ENCODE assay signal across 12 cellular contexts in the genomic region with DNA sequence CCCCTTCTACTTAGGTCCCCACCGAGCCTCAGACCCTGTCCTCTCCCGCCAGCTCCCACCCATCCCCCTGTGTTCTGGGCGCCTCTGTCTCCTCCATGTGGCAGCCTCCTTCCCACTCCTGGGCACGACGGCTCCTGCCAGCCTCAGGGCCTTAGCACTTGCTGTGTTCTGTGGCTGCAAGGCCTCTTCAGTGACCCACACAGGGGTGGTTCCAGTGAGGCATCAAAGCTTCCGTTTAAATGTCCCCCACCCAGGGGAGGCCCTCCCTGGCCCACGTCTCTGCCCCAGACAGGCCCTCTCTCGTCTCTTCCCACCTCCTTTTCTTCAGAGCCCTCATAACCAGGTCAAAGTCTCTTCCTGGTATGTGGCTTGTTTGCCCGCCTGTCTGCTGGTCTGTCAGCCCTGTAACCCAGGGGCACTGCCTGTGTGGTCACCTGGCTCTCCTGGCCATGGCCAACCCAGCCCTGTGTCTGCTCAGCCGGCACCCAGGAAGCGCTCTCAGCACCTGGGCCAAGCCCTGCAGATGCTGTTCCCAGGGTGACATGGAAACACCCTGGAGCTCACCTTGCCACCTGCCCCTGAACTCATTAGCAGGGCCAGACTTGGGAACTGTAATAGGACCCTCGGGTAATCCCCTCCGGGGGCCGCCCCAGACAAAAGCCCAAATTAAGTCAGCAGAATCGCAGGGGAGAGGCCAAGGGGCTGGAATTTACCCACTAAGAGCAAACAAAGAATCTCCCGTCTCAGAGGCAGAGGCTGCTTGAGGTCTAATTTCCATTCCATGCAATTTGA. TPM values are rescaled to one million over a fixed set of nuclear protein-coding genes. Genes with fewer than 3 reads are reported as not detected.
DNase-seq lines count a peak whose midpoint lies in the region; ATAC-seq and TF ChIP-seq lines count a peak whose summit lies in the region.
"Had no signal": no experiment of that assay in that cellular context is flagged by ENCODE, and none has a peak within 500 bp of the region (broad histone marks: within the 10 kb centered on the region; RNA-seq: fewer than 3 reads in every experiment).

No MANE protein-coding gene starts in this region.

- in situ Hi-C loops in HAP-1 (cut with MboI; ENCODE audit: low sequenced_read_pairs) = no loop called here

- ATAC-seq in upper lobe of left lung (ENCODE audit: low FRiP score in 2 of 2) = no peak

- no peak for TF ChIP-seq POLR2A in upper lobe of left lung (IDR thresholded peaks at IDR 0.05)

- no peaks in the 10 kb centered on the region for H3K36me3 ChIP-seq in BLaER1
- no peaks in the 10 kb centered on the region for H3K36me3 ChIP-seq in HAP-1 (replicated peaks)
- H3K36me3 ChIP-seq in iPS-20b (ENCODE audit: insufficient read depth, low read depth, low read length) = no peaks in the 10 kb centered on the region
- H3K36me3 ChIP-seq in upper lobe of left lung = no peaks in the 10 kb centered on the region

- H3K27me3 ChIP-seq in BLaER1 = no peaks in the 10 kb centered on the region
- no peaks in the 10 kb centered on the region for H3K27me3 ChIP-seq in HAP-1 (ENCODE audit: low read depth)
- H3K27me3 ChIP-seq in iPS-20b (ENCODE audit: insufficient read depth, low read length) = no peaks in the 10 kb centered on the region
- H3K27me3 ChIP-seq in upper lobe of left lung = peaks cover 0 to 13% (median 2%) of the 10 kb centered on the region in 4 donors

- H3K4me3 ChIP-seq in BLaER1 = no peak overlapping the region
- H3K4me3 ChIP-seq in HAP-1 = no peak overlapping the region
- no peak overlapping the region for H3K4me3 ChIP-seq in iPS-20b (ENCODE audit: low read length)
- no peak overlapping the region for H3K4me3 ChIP-seq in upper lobe of left lung
- H3K4me3 ChIP-seq: lung had no signal

- H3K27ac ChIP-seq in BLaER1 (0 out of 2 replicates have a peak overlapping the region, but pooled peaks have one; percentile 9), iPS-20b (ENCODE audit: low read length) (no peak overlapping the region), upper lobe of left lung (no peak overlapping the region)
- H3K27ac ChIP-seq: C4-2B had no signal

- no peak for TF ChIP-seq EP300 in upper lobe of left lung (IDR thresholded peaks at IDR 0.05)

- H3K9ac ChIP-seq in BLaER1 (no peak overlapping the region), iPS-20b (ENCODE audit: low read depth, low read length) (peak overlapping the region; percentile 30; the same call in 1 of the 2 replicates)

- WGBS in upper lobe of left lung, 2 donors = 39 to 46% methylated on average over 16 of the region's 16 CpGs

- no peak for TF ChIP-seq CTCF in upper lobe of left lung (IDR thresholded peaks at IDR 0.05)

- peaks cover 5% of the 10 kb centered on the region; the same call in 1 of the 2 replicates for H3K9me3 ChIP-seq in BLaER1
- no peaks in the 10 kb centered on the region for H3K9me3 ChIP-seq in HAP-1
- H3K9me3 ChIP-seq in iPS-20b (ENCODE audit: insufficient read depth, low read depth, low read length) = no peaks in the 10 kb centered on the region
- H3K9me3 ChIP-seq in upper lobe of left lung = no peaks in the 10 kb centered on the region

- H4K20me1 ChIP-seq in BLaER1 = no peaks in the 10 kb centered on the region

- H3K4me1 ChIP-seq in BLaER1 (peaks cover 23% of the 10 kb centered on the region), HAP-1 (peaks cover 11% of the 10 kb centered on the region; the same call in 1 of the 2 replicates), iPS-20b (ENCODE audit: insufficient read depth, low read length) (peaks cover 7% of the 10 kb centered on the region; the same call in 1 of the 2 replicates), upper lobe of left lung (no peaks in the 10 kb centered on the region)

- DNase-seq in HAP-1 (ENCODE audit: low spot score in 2 of 2) (peak; percentile 49 to 67), NCI-H526 (lab: John Stamatoyannopoulos, UW) (peak; percentile 82 to 90), NCI-H1048 (lab: John Stamatoyannopoulos, UW) (no peak), upper lobe of left lung (no peak), NCI-H446 treated with DMSO at 0.1 percent for 48 hours (lab: John Stamatoyannopoulos, UW) (no peak)
- no peak for DNase-seq in activated naive CD4-positive, alpha-beta T cell treated with anti-CD3 and anti-CD28 coated beads, Interleukin-2, amount 50 U/mL, for 16 hours

- peak overlapping the region; percentile 28; the same call in 1 of the 2 replicates for H3K4me2 ChIP-seq in BLaER1

RNA-seq across cellular contexts. Expression of gene LHX3, which starts 33.7 kb away (rescaled TPM):
- under 1 TPM in 1 of 6 donors, not detected in 5; 0.20 TPM for total RNA-seq in upper lobe of left lung
- total RNA-seq: HT1080, lung, renal cortical epithelial cell had no signal

RNA-seq across cellular contexts. Expression of gene TMEM250, which starts 52.5 kb away (rescaled TPM):
- total RNA-seq in upper lobe of left lung = 10 to 100 TPM; 37.6 to 49.6 (median 38.4) TPM

Comparison
In these comparisons a context has a peak if more than half of its experiments do, and no peak if none do; other contexts are left out.
1. DNase-seq: peak in HAP-1 (2 of 2) and NCI-H526 (2 of 2); none in NCI-H1048 (single experiment), upper lobe of left lung (0 of 2), activated naive CD4-positive, alpha-beta T cell treated with anti-CD3 and anti-CD28 coated beads, Interleukin-2, amount 50 U/mL, for 16 hours (single experiment) and NCI-H446 treated with DMSO at 0.1 percent for 48 hours (single experiment).